Comparison of ENCODE assay signal across 8 cellular contexts in the genomic region with DNA sequence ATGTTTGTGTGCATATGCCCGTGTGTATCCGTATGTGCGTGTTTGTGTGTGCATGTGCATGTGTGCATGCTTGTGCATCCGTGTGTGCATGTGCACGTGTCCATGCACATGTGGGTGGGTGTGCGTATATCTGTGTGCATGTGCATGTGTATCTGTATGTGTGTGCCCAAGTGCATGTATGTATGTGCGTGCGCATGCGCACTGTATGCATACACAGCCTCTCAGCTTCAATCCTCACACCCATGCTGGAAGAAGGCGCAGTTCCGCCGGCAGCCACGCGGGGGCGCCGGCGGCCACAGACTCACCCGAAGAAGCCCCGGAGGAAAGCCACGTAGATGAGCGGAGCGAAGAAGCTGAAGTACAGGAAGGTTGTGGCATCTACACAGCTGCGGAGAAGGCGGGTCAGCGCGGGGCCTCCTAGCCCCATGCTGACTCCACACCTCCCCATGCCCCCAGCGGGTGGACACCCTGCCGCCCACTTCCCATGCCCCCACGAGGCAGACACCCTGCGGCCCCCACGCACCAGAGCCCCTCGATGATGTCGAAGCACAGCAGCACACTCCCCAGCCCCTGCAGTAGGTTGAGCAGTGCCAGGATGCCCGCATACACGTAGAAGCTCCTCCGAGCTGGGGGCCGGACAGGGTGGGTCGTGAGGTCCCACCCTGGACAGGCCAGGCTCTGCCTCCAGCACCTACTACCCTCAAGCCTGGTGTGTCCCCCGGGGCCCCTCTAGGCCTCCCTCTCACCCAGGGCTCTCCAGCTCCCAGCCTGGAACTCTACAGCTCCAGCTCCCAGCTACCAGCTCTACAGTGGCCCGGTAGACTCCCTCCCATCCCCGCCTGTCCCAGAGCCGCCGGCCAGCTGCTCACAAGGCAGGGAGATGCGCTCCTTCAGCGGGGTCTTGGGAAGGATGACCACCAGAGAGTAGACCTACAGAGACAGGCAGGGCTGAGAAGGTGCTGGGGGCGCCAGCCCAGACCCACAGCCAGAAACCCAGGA.
DNase-seq lines count a peak whose midpoint lies in the region; ATAC-seq and TF ChIP-seq lines count a peak whose summit lies in the region.

No MANE protein-coding gene starts in this region.

- TF ChIP-seq CTCF in AG09309 (IDR thresholded peaks at IDR 0.05; ENCODE audit: control insufficient read depth, insufficient read depth, low read depth, low read length, missing control alignments): peak; percentile 99
- TF ChIP-seq CTCF in WI38 (IDR thresholded peaks at IDR 0.05; ENCODE audit: low read depth, low read length): peak; percentile 100

- no peak overlapping the region for H3K4me3 ChIP-seq in AG09309 (ENCODE audit: control insufficient read depth, low read depth, low read length)
- no peak overlapping the region for H3K4me3 ChIP-seq in WI38 (ENCODE audit: low read depth, low read length)

- ATAC-seq in GM19023 (IDR thresholded peaks at IDR 0.05; ENCODE audit: unreplicated experiment): peak; percentile 72
- ATAC-seq in HG03175 (IDR thresholded peaks at IDR 0.05; ENCODE audit: unreplicated experiment): peak; percentile 79

- DNase-seq in AG09309 (ENCODE audit: low read depth): peak; percentile 58
- DNase-seq in NCI-H2227 (lab: John Stamatoyannopoulos, UW; ENCODE audit: unreplicated experiment): peak; percentile 90
- DNase-seq in brain pericyte (ENCODE audit: low read depth, low spot score): peak; percentile 68
- peak; percentile 92 for DNase-seq in inferior parietal cortex (ENCODE audit: extremely low spot score)
- peak; percentile 84 for DNase-seq in stimulated activated CD4-positive, alpha-beta T cell treated with anti-CD3 and anti-CD28 coated beads, Interleukin-15, amount 100 ng/mL, for 24 hours
